10 cellular contexts compared by ENCODE assay signal in genomic region chrX:100635989-100636320, GRCh38. TPM values are rescaled to one million over a fixed set of nuclear protein-coding genes. Genes with fewer than 3 reads are reported as not detected.
DNase-seq lines count a peak whose midpoint lies in the region; ATAC-seq, FAIRE-seq and TF ChIP-seq lines count a peak whose summit lies in the region.
"Had no signal": no experiment of that assay in that cellular context is flagged by ENCODE, and none has a peak within 500 bp of the region (broad histone marks: within the 10 kb centered on the region; RNA-seq: fewer than 3 reads in every experiment).

No MANE protein-coding gene starts in this region.

- no peaks in the 10 kb centered on the region for H3K9me3 ChIP-seq in testis

- no peak for TF ChIP-seq CTCF in brain microvascular endothelial cell (IDR thresholded peaks at IDR 0.05; ENCODE audit: low read depth, low read length, missing control alignments)
- no peak for TF ChIP-seq CTCF in testis (IDR thresholded peaks at IDR 0.05)

- peak; percentile 15 for DNase-seq in DMS79 treated with DMSO at 0.1 percent for 48 hours (lab: John Stamatoyannopoulos, UW)
- no peak for DNase-seq in DMS79 (lab: John Stamatoyannopoulos, UW)
- no peak for DNase-seq in brain microvascular endothelial cell
- DNase-seq in left lobe of liver (ENCODE audit: low spot score) = no peak
- DNase-seq in testis = no peak
- DNase-seq in Ammon's horn (ENCODE audit: low spot score) = no peak
- no peak for DNase-seq in iPS-NIHi11 (ENCODE audit: low spot score)
- DNase-seq in GM12892 (ENCODE audit: insufficient read length) = no peak

- peaks cover 2% of the 10 kb centered on the region for H3K36me3 ChIP-seq in brain microvascular endothelial cell (replicated peaks)
- H3K36me3 ChIP-seq in testis (ENCODE audit: low read depth, missing control alignments) = no peaks in the 10 kb centered on the region

- H3K27ac ChIP-seq in brain microvascular endothelial cell (peak overlapping the region; percentile 73), testis (peak overlapping the region; percentile 69 to 75)

- H3K27me3 ChIP-seq in brain microvascular endothelial cell (replicated peaks) (no peaks in the 10 kb centered on the region), testis (no peaks in the 10 kb centered on the region)

- intact Hi-C loops in testis (cut with DNase I; ENCODE audit: low total_unique reads) = loop anchor here (10.0 kb wide), 1 partner anchor 121 kb away; no protein-coding TSS in a partner anchor

- 9 to 21% methylated on average over 3 to 7 of the region's 8 CpGs for WGBS in testis, 2 donors

- peak; percentile 72 for ATAC-seq in left lobe of liver

- in situ Hi-C loops in brain microvascular endothelial cell (cut with HindIII; ENCODE audit: low pct_ligation_motif_present, low sequenced_read_pairs) = no loop called here

- peak overlapping the region; percentile 73 for H3K4me3 ChIP-seq in brain microvascular endothelial cell (ENCODE audit: low read depth, low read length)
- H3K4me3 ChIP-seq in testis = peak overlapping the region; percentile 60 to 61

- no peaks in the 10 kb centered on the region for H3K4me1 ChIP-seq in testis

- no peak for FAIRE-seq in GM12892 (lab: Jason Lieb, UNC)
- FAIRE-seq: colon had no signal

- TF ChIP-seq POLR2A in testis (IDR thresholded peaks at IDR 0.05) (no peak), GM12892 (IDR thresholded peaks at IDR 0.05; ENCODE audit: low read depth, low read length) (no peak)

RNA-seq across cellular contexts. Expression of gene TSPAN6, which starts 0.7 kb away (rescaled TPM):
- total RNA-seq in left lobe of liver (35.2 TPM), testis (100 to 1,000 TPM in 1 of 2 donors, 10 to 100 TPM in 1; 47.3 to 133 TPM)
- 77.3 TPM for polyA plus RNA-seq in testis (ENCODE audit: insufficient read depth, low read depth, low replicate concordance)
- 0.28 TPM for polyA plus RNA-seq in GM12892 (2012; ENCODE audit: missing spikeins)

RNA-seq across cellular contexts. Expression of gene SRPX2, which starts 8.0 kb away (rescaled TPM):
- total RNA-seq in left lobe of liver (3.6 TPM), testis (1 to 10 TPM; 1.4 to 5.0 TPM)
- 8.3 TPM for polyA plus RNA-seq in testis (ENCODE audit: insufficient read depth, low read depth, low replicate concordance)
- polyA plus RNA-seq in GM12892 (2012; ENCODE audit: missing spikeins) = not detected

RNA-seq across cellular contexts. Expression of gene TNMD, which starts 51.2 kb away (rescaled TPM):
- total RNA-seq in left lobe of liver (not detected), testis (not detected)
- 0.55 TPM for polyA plus RNA-seq in testis (ENCODE audit: insufficient read depth, low read depth, low replicate concordance)
- not detected for polyA plus RNA-seq in GM12892 (2012; ENCODE audit: missing spikeins)
- total RNA-seq: A172 had no signal
